Comparison of ENCODE assay signal across 19 cellular contexts in genomic region chr2:28471214-28471613, GRCh38. TPM values are rescaled to one million over a fixed set of nuclear protein-coding genes. Genes with fewer than 3 reads are reported as not detected.
A peak's percentile ranks its signal among the peaks of the same experiment; 100 is the strongest.
DNase-seq lines count a peak whose midpoint lies in the region; ATAC-seq, FAIRE-seq and TF ChIP-seq lines count a peak whose summit lies in the region.
"Had no signal": no experiment of that assay in that cellular context is flagged by ENCODE, and none has a peak within 500 bp of the region (broad histone marks: within the 10 kb centered on the region; RNA-seq: fewer than 3 reads in every experiment).

No MANE protein-coding gene starts in this region.

- no peak overlapping the region for H3K4me3 Mint-ChIP-seq in MCF 10A (ENCODE audit: unreplicated experiment)
- H3K4me3 Mint-ChIP-seq: B cell; brain; stimulated activated naive B cell treated with anti-CD40 and anti-IgM and Interleukin-4, amounts not matched to agents 10 μg/mL and 1 μg/mL and 100 μg/mL, for 72 hours had no signal

- H3K9me3 Mint-ChIP-seq in MCF 10A (ENCODE audit: unreplicated experiment), result peaks cover 8% of the 10 kb centered on the region

- H3K4me1 ChIP-seq in breast epithelium, result no peaks in the 10 kb centered on the region
- H3K4me1 ChIP-seq in RWPE2 (ENCODE audit: insufficient read depth, poor library complexity, severe bottlenecking), result peaks cover 15% of the 10 kb centered on the region
- H3K4me1 ChIP-seq: parathyroid adenoma had no signal

- H3K36me3 Mint-ChIP-seq in MCF 10A (ENCODE audit: insufficient read depth, unreplicated experiment), result no peaks in the 10 kb centered on the region
- H3K36me3 Mint-ChIP-seq: brain; stimulated activated naive B cell treated with anti-CD40 and anti-IgM and Interleukin-4, amounts not matched to agents 10 μg/mL and 1 μg/mL and 100 μg/mL, for 72 hours had no signal

- TF ChIP-seq CTCF in MCF 10A (IDR thresholded peaks at IDR 0.05; ENCODE audit: unreplicated experiment), result no peak
- no peak for TF ChIP-seq CTCF in breast epithelium (IDR thresholded peaks at IDR 0.05)
- no peak for TF ChIP-seq CTCF in RWPE2 (IDR thresholded peaks at IDR 0.05; ENCODE audit: poor library complexity, severe bottlenecking)

- peak; percentile 31 for DNase-seq in MCF 10A (ENCODE audit: unreplicated experiment)
- no peak for DNase-seq in breast epithelium (ENCODE audit: low spot score in 2 of 2)
- DNase-seq in RWPE2 (ENCODE audit: low spot score), result no peak
- no peak for DNase-seq in epithelial cell of prostate (ENCODE audit: low read depth, low spot score)
- no peak for DNase-seq in urothelium cell line (ENCODE audit: low spot score)
- DNase-seq in NCI-H1417 (lab: John Stamatoyannopoulos, UW), result no peak
- DNase-seq: activated naive CD4-positive, alpha-beta T cell; dorsolateral prefrontal cortex; NCI-H1930; stimulated activated naive B cell treated with anti-CD40 and anti-IgM and Interleukin-4, amounts not matched to agents 10 μg/mL and 1 μg/mL and 100 μg/mL, for 72 hours; trophoblast cell had no signal

- intact Hi-C loops in MCF 10A (cut with micrococcal nuclease) (no loop called here), breast epithelium (cut with DNase I; ENCODE audit: low total_unique reads) (no loop called here)

- H3K27me3 ChIP-seq in breast epithelium, result no peaks in the 10 kb centered on the region
- no peaks in the 10 kb centered on the region for H3K27me3 ChIP-seq in RWPE2 (ENCODE audit: insufficient read depth, poor library complexity, severe bottlenecking)
- H3K27me3 ChIP-seq: dorsolateral prefrontal cortex had no signal

- H3K27ac ChIP-seq in breast epithelium (no peak overlapping the region), RWPE2 (ENCODE audit: poor library complexity, severe bottlenecking) (peak overlapping the region; percentile 33), epithelial cell of prostate (peak overlapping the region; percentile 22)
- H3K27ac ChIP-seq: dorsolateral prefrontal cortex, parathyroid adenoma had no signal

- FAIRE-seq in urothelium cell line (lab: Jason Lieb, UNC), result no peak
- FAIRE-seq: GM12892 had no signal

- no peaks in the 10 kb centered on the region for H3K27me3 Mint-ChIP-seq in MCF 10A (ENCODE audit: insufficient read depth, unreplicated experiment)

- POLR2A ChIA-PET in MCF 10A (lab: Yijun Ruan, JAX), result interaction anchor here (0.5 to 1.2 kb wide), 4 partner anchors 17 to 564 kb away, joined by 3 to 6 read pairs (median 3); no protein-coding TSS in a partner anchor

- no peak overlapping the region for H3K27ac Mint-ChIP-seq in MCF 10A (ENCODE audit: low read depth, unreplicated experiment)
- H3K27ac Mint-ChIP-seq: B cell; brain; stimulated activated naive B cell treated with anti-CD40 and anti-IgM and Interleukin-4, amounts not matched to agents 10 μg/mL and 1 μg/mL and 100 μg/mL, for 72 hours had no signal

- no peaks in the 10 kb centered on the region for H3K9me3 ChIP-seq in breast epithelium
- H3K9me3 ChIP-seq in RWPE2 (ENCODE audit: severe bottlenecking), result no peaks in the 10 kb centered on the region

- TF ChIP-seq POLR2A in breast epithelium (IDR thresholded peaks at IDR 0.05), result no peak

- H3K4me3 ChIP-seq in breast epithelium (no peak overlapping the region), RWPE2 (ENCODE audit: severe bottlenecking) (no peak overlapping the region)
- H3K4me3 ChIP-seq: dorsolateral prefrontal cortex, skin epidermis had no signal

- H3K36me3 ChIP-seq in breast epithelium (no peaks in the 10 kb centered on the region), RWPE2 (ENCODE audit: low read depth) (no peaks in the 10 kb centered on the region)

- ATAC-seq in RWPE2 (ENCODE audit: low read depth) (peak; percentile 15; the same call in 2 of the 3 replicates), GM18519 (IDR thresholded peaks at IDR 0.05; ENCODE audit: low FRiP score, unreplicated experiment) (no peak), HG02884 (IDR thresholded peaks at IDR 0.05; ENCODE audit: unreplicated experiment) (no peak)
- ATAC-seq: Right ventricle myocardium inferior; stimulated activated naive B cell treated with anti-CD40 and anti-IgM and Interleukin-4, amounts not matched to agents 10 μg/mL and 1 μg/mL and 100 μg/mL, for 72 hours had no signal

- CTCF ChIA-PET in MCF 10A (lab: Yijun Ruan, JAX), result interaction anchor here (0.6 kb wide), 1 partner anchor 91 kb away, joined by 3 read pairs; no protein-coding TSS in a partner anchor

- H3K4me1 Mint-ChIP-seq in MCF 10A (ENCODE audit: insufficient read depth, unreplicated experiment), result peaks cover 11% of the 10 kb centered on the region
- H3K4me1 Mint-ChIP-seq: B cell, brain had no signal

- BruUV-seq in MCF 10A (replicated peaks; lab: Mats Ljungman, UMichigan), result no TSS peak

RNA-seq across cellular contexts. Expression of gene PLB1, which starts 24.6 kb away (rescaled TPM):
- total RNA-seq in MCF 10A (2022), result 0.91 and 1.8 TPM in 2 replicates
- total RNA-seq in breast epithelium, result 10 to 100 TPM in 1 of 3 donors, 1 to 10 TPM in 2; 5.6 to 11.9 (median 8.8) TPM

Comparison
In these comparisons a context has a peak if more than half of its experiments do, and no peak if none do; other contexts are left out.
1. H3K27ac ChIP-seq: peak in RWPE2 (single experiment) and epithelial cell of prostate (single experiment); none in breast epithelium (0 of 2).